In the genomic region with DNA sequence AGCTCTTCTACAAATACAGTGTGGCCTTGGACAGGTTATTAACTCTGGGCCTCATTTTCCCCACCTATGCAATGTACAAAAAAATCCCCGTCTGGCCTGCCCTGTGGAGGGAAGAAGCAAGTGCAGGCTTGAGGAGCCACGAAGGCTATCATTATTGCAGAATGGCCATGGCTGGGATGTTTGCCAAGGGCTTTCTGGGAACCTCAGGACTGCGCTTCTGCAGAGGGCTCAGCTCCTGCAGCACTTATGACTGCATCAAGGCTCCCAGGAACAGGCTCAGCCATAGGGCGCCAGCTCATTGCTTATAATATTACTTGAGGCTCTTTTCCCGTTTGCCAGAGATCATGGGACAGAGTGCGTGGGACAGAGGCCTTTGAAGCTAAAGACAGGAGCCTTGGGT, we compare ENCODE assay signal across 12 cellular contexts. TPM values are rescaled to one million over a fixed set of nuclear protein-coding genes. Genes with fewer than 3 reads are reported as not detected.
A peak's percentile ranks its signal among the peaks of the same experiment; 100 is the strongest.
DNase-seq lines count a peak whose midpoint lies in the region; ATAC-seq and TF ChIP-seq lines count a peak whose summit lies in the region.
"Had no signal": no experiment of that assay in that cellular context is flagged by ENCODE, and none has a peak within 500 bp of the region (broad histone marks: within the 10 kb centered on the region; RNA-seq: fewer than 3 reads in every experiment).

No MANE protein-coding gene starts in this region.

- H3K4me3 Mint-ChIP-seq in activated naive CD8-positive, alpha-beta T cell treated with anti-CD3 and anti-CD28 coated beads for 36 hours = no peak overlapping the region
- H3K4me3 Mint-ChIP-seq in immature natural killer cell = peak overlapping the region; percentile 38 to 74 (median 59)
- H3K4me3 Mint-ChIP-seq: memory B cell had no signal

- H3K27ac Mint-ChIP-seq in activated naive CD8-positive, alpha-beta T cell treated with anti-CD3 and anti-CD28 coated beads for 36 hours = peak overlapping the region; percentile 94
- H3K27ac Mint-ChIP-seq in immature natural killer cell = peak overlapping the region in 4 of 6 donors; percentile 41 to 83 (median 59)

- peak; percentile 56 for DNase-seq in AG09319 (ENCODE audit: extremely low read depth, low read depth)
- peak; percentile 77 for DNase-seq in EL
- no peak for DNase-seq in activated naive CD8-positive, alpha-beta T cell treated with anti-CD3 and anti-CD28 coated beads for 36 hours
- no peak for DNase-seq in immature natural killer cell
- no peak for DNase-seq in NCI-H526 treated with DMSO at 0.1 percent for 48 hours (lab: John Stamatoyannopoulos, UW)
- DNase-seq in activated CD4-positive, CD25-positive, alpha-beta regulatory T cell treated with anti-CD3 and anti-CD28 coated beads, Interleukin-2, amount 50 U/mL, for 72 hours = no peak
- DNase-seq: activated CD4-positive, alpha-beta T cell treated with anti-CD3 and anti-CD28 coated beads, Interleukin-2, amount 50 U/mL, for 4 hours; effector CD8-positive, alpha-beta T cell; stimulated activated CD4-positive, alpha-beta T cell treated with anti-CD3 and anti-CD28 coated beads, Interleukin-2, amount 100 ng/mL, for 48 hours had no signal

- H3K27me3 Mint-ChIP-seq in activated naive CD8-positive, alpha-beta T cell treated with anti-CD3 and anti-CD28 coated beads for 36 hours = no peaks in the 10 kb centered on the region
- H3K27me3 Mint-ChIP-seq in immature natural killer cell (ENCODE audit: low read depth in 3 of 3) = peaks cover 0 to 8% (median 0%) of the 10 kb centered on the region in 3 donors
- H3K27me3 Mint-ChIP-seq: memory B cell had no signal

- peaks cover 7% of the 10 kb centered on the region for H3K9me3 Mint-ChIP-seq in activated naive CD8-positive, alpha-beta T cell treated with anti-CD3 and anti-CD28 coated beads for 36 hours
- H3K9me3 Mint-ChIP-seq in immature natural killer cell = no peaks in the 10 kb centered on the region
- H3K9me3 Mint-ChIP-seq: memory B cell had no signal

- peak; percentile 0; the same call in 1 of the 2 replicates for TF ChIP-seq CTCF in AG09319 (IDR thresholded peaks at IDR 0.05; ENCODE audit: low read depth, low read length)

- H3K36me3 Mint-ChIP-seq in activated naive CD8-positive, alpha-beta T cell treated with anti-CD3 and anti-CD28 coated beads for 36 hours = peaks cover 30% of the 10 kb centered on the region
- H3K36me3 Mint-ChIP-seq in immature natural killer cell = no peaks in the 10 kb centered on the region
- H3K36me3 Mint-ChIP-seq: memory B cell had no signal

- H3K4me1 Mint-ChIP-seq in activated naive CD8-positive, alpha-beta T cell treated with anti-CD3 and anti-CD28 coated beads for 36 hours = peaks cover 91% of the 10 kb centered on the region
- H3K4me1 Mint-ChIP-seq in immature natural killer cell = peaks cover 88 to 94% of the 10 kb centered on the region in 2 donors

- no peak for ATAC-seq in HG02973 (IDR thresholded peaks at IDR 0.05; ENCODE audit: unreplicated experiment)
- ATAC-seq in GM19351 (IDR thresholded peaks at IDR 0.05; ENCODE audit: unreplicated experiment) = no peak

RNA-seq across cellular contexts. Expression of a gene that starts 20.5 kb away (rescaled TPM):
- under 1 TPM; 0.24 to 0.41 TPM for total RNA-seq in activated naive CD8-positive, alpha-beta T cell treated with anti-CD3 and anti-CD28 coated beads for 36 hours
- polyA plus RNA-seq in immature natural killer cell = under 1 TPM in 2 of 3 donors, not detected in 1; 0.09 to 0.11 TPM

RNA-seq across cellular contexts. Expression of a gene that starts 33.3 kb away (rescaled TPM):
- total RNA-seq in activated naive CD8-positive, alpha-beta T cell treated with anti-CD3 and anti-CD28 coated beads for 36 hours = 10 to 100 TPM; 41.4 to 47.3 TPM
- 100 to 1,000 TPM; 183 to 376 (median 274) TPM for polyA plus RNA-seq in immature natural killer cell

Comparison
In these comparisons a context has a peak if more than half of its experiments do, and no peak if none do; other contexts are left out.
1. DNase-seq: peak in AG09319 (single experiment) and EL (single experiment); none in activated naive CD8-positive, alpha-beta T cell treated with anti-CD3 and anti-CD28 coated beads for 36 hours (single experiment), immature natural killer cell (0 of 3), NCI-H526 treated with DMSO at 0.1 percent for 48 hours (single experiment) and activated CD4-positive, CD25-positive, alpha-beta regulatory T cell treated with anti-CD3 and anti-CD28 coated beads, Interleukin-2, amount 50 U/mL, for 72 hours (single experiment).